In the genomic region with DNA sequence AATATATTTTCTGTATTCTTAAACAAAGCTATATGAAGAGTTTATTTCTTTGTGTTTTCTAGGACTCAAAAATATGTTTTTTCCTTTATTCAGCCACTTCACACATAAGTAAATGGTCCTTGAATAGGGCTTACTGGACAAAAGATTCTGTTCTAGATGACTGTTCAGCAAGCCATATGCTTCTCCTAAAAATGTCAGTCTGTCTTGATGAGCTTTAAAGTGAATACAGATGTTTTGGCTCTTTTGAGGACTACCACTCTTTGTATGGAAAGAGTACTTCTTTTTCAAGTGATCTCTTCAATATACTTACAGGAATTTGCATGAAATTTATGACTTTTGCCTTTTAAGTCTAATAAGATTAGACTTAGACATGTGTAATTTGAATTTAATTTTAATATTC, we compare ENCODE assay signal across 26 cellular contexts. TPM values are rescaled to one million over a fixed set of nuclear protein-coding genes. Genes with fewer than 3 reads are reported as not detected.
A peak's percentile ranks its signal among the peaks of the same experiment; 100 is the strongest.
DNase-seq lines count a peak whose midpoint lies in the region; ATAC-seq, FAIRE-seq and TF ChIP-seq lines count a peak whose summit lies in the region.
"Had no signal": no experiment of that assay in that cellular context is flagged by ENCODE, and none has a peak within 500 bp of the region (broad histone marks: within the 10 kb centered on the region; RNA-seq: fewer than 3 reads in every experiment).

No MANE protein-coding gene starts in this region.

- peaks cover 4% of the 10 kb centered on the region for H3K36me3 Mint-ChIP-seq in IgD-negative memory B cell
- H3K36me3 Mint-ChIP-seq in astrocyte (ENCODE audit: low read depth, unreplicated experiment) = peaks cover 2% of the 10 kb centered on the region
- peaks cover 0 to 33% (median 20%) of the 10 kb centered on the region in 5 donors for H3K36me3 Mint-ChIP-seq in naive thymus-derived CD4-positive, alpha-beta T cell

- FAIRE-seq in A549 (lab: Jason Lieb, UNC) (no peak), astrocyte (lab: Jason Lieb, UNC) (peak; percentile 5)
- FAIRE-seq: GM19239 had no signal

- intact Hi-C loops in naive thymus-derived CD4-positive, alpha-beta T cell (cut with micrococcal nuclease) = loop anchor here in 1 of 2 donors (10.0 kb wide), 1 partner anchor 656 kb away; no protein-coding TSS in a partner anchor

- H3K4me1 ChIP-seq in A549 (peaks cover 15% of the 10 kb centered on the region; the same call in 2 of the 3 replicates), astrocyte (ENCODE audit: insufficient read depth, low read length) (no peaks in the 10 kb centered on the region)
- H3K4me1 ChIP-seq in naive thymus-derived CD4-positive, alpha-beta T cell (ENCODE audit: control insufficient read depth in 2 of 2, insufficient read depth in 2 of 2, low read length in 2 of 2) = peaks cover 4% of the 10 kb centered on the region in 2 donors
- H3K4me1 ChIP-seq: BLaER1 treated with 17β-estradiol and CSF1 and Interleukin-3, amounts not matched to agents 10 nM and 100 nM had no signal

- POLR2A ChIA-PET in A549 (lab: Yijun Ruan, JAX) = no interaction called here
- POLR2A ChIA-PET in naive thymus-derived CD4-positive, alpha-beta T cell (lab: Charles Lee) = interaction anchor here (1.4 kb wide), 1 partner anchor 8 kb away, joined by 3 read pairs; a partner anchor contains a TSS

- no peak overlapping the region for H3K9ac ChIP-seq in astrocyte (ENCODE audit: low read length)
- H3K9ac ChIP-seq: BLaER1 treated with 17β-estradiol and CSF1 and Interleukin-3, amounts not matched to agents 10 nM and 100 nM had no signal

- H4K20me1 ChIP-seq in astrocyte (ENCODE audit: insufficient read depth, low read length) = peaks cover 68% of the 10 kb centered on the region

- CTCF ChIA-PET in A549 (lab: Yijun Ruan, JAX) = no interaction called here
- CTCF ChIA-PET in naive thymus-derived CD4-positive, alpha-beta T cell (lab: Charles Lee) = no interaction called here

- no peaks in the 10 kb centered on the region for H3K9me3 Mint-ChIP-seq in IgD-negative memory B cell
- H3K9me3 Mint-ChIP-seq in astrocyte (ENCODE audit: unreplicated experiment) = no peaks in the 10 kb centered on the region
- peaks cover 0 to 4% (median 0%) of the 10 kb centered on the region in 11 donors for H3K9me3 Mint-ChIP-seq in naive thymus-derived CD4-positive, alpha-beta T cell
- H3K9me3 Mint-ChIP-seq: activated CD4-positive, alpha-beta T cell treated with anti-CD3 and anti-CD28 coated beads, Interleukin-2, amount 10 ng/mL, durations not matched to agents 24 days and 14 days; activated T-cell treated with anti-CD3 and anti-CD28 coated beads, Interleukin-2, amount 50 U/mL, for 4 hours had no signal

- H3K4me1 Mint-ChIP-seq in IgD-negative memory B cell = peaks cover 16 to 33% (median 24%) of the 10 kb centered on the region in 3 donors
- H3K4me1 Mint-ChIP-seq in astrocyte (ENCODE audit: low read depth, unreplicated experiment) = no peaks in the 10 kb centered on the region
- peaks cover 8 to 90% (median 75%) of the 10 kb centered on the region in 7 donors for H3K4me1 Mint-ChIP-seq in naive thymus-derived CD4-positive, alpha-beta T cell

- H3K27ac ChIP-seq in A549 (no peak overlapping the region), astrocyte (ENCODE audit: low read depth, low read length) (no peak overlapping the region)
- H3K27ac ChIP-seq in naive thymus-derived CD4-positive, alpha-beta T cell (ENCODE audit: low read depth, low read length) = no peak overlapping the region
- H3K27ac ChIP-seq: 22Rv1; BLaER1 treated with 17β-estradiol and CSF1 and Interleukin-3, amounts not matched to agents 10 nM and 100 nM; colonic mucosa; esophagus squamous epithelium; heart right ventricle; transverse colon had no signal

- H3K27ac Mint-ChIP-seq in IgD-negative memory B cell (peak overlapping the region in 2 of 3 donors; percentile 27 to 53), astrocyte (ENCODE audit: unreplicated experiment) (no peak overlapping the region)
- H3K27ac Mint-ChIP-seq in naive thymus-derived CD4-positive, alpha-beta T cell = peak overlapping the region in 1 of 9 donors; percentile 13
- H3K27ac Mint-ChIP-seq: activated CD4-positive, alpha-beta T cell treated with anti-CD3 and anti-CD28 coated beads, Interleukin-2, amount 10 ng/mL, durations not matched to agents 24 days and 14 days had no signal

- no peak for TF ChIP-seq EP300 in A549 (IDR thresholded peaks at IDR 0.05)

- no peaks in the 10 kb centered on the region for H3K27me3 Mint-ChIP-seq in IgD-negative memory B cell
- no peaks in the 10 kb centered on the region for H3K27me3 Mint-ChIP-seq in astrocyte (ENCODE audit: low read depth, unreplicated experiment)
- H3K27me3 Mint-ChIP-seq in naive thymus-derived CD4-positive, alpha-beta T cell = no peaks in the 10 kb centered on the region
- H3K27me3 Mint-ChIP-seq: activated CD4-positive, alpha-beta T cell treated with anti-CD3 and anti-CD28 coated beads, Interleukin-2, amount 10 ng/mL, durations not matched to agents 24 days and 14 days had no signal

- no peaks in the 10 kb centered on the region for H3K27me3 ChIP-seq in astrocyte (ENCODE audit: insufficient read depth, low read length)
- H3K27me3 ChIP-seq in naive thymus-derived CD4-positive, alpha-beta T cell (ENCODE audit: control insufficient read depth in 2 of 2, insufficient read depth in 2 of 2, low read length in 2 of 2) = no peaks in the 10 kb centered on the region
- H3K27me3 ChIP-seq: BLaER1 treated with 17β-estradiol and CSF1 and Interleukin-3, amounts not matched to agents 10 nM and 100 nM; colonic mucosa; esophagus squamous epithelium; heart right ventricle; MG63; transverse colon had no signal

- ATAC-seq in A549 = no peak
- ATAC-seq in naive thymus-derived CD4-positive, alpha-beta T cell = no peak
- ATAC-seq: activated T-cell treated with anti-CD3 and anti-CD28 coated beads, Interleukin-2, amount 50 U/mL, for 4 hours; heart right ventricle had no signal

- no peak overlapping the region for H2AFZ ChIP-seq in astrocyte (ENCODE audit: low read depth, low read length)

- H3K79me2 ChIP-seq in astrocyte (ENCODE audit: insufficient read depth, low read length) = peaks cover 94% of the 10 kb centered on the region

- H3K36me3 ChIP-seq in astrocyte (ENCODE audit: insufficient read depth, low read length) = no peaks in the 10 kb centered on the region
- no peaks in the 10 kb centered on the region for H3K36me3 ChIP-seq in naive thymus-derived CD4-positive, alpha-beta T cell (ENCODE audit: control insufficient read depth in 2 of 3, insufficient read depth in 3 of 3, low read length in 3 of 3)
- H3K36me3 ChIP-seq: colonic mucosa, esophagus squamous epithelium, heart right ventricle, MG63, transverse colon had no signal

- no peak for TF ChIP-seq RAD21 in A549 (conservative IDR thresholded peaks at IDR 0.05 in 1 of 2, IDR thresholded peaks at IDR 0.05 in 1 of 2)

- H3K9me3 ChIP-seq in A549 (no peaks in the 10 kb centered on the region), astrocyte (ENCODE audit: insufficient read depth, low read depth, low read length) (no peaks in the 10 kb centered on the region)
- no peaks in the 10 kb centered on the region for H3K9me3 ChIP-seq in naive thymus-derived CD4-positive, alpha-beta T cell (ENCODE audit: control insufficient read depth in 2 of 3, low read length in 3 of 3)
- H3K9me3 ChIP-seq: colonic mucosa, esophagus squamous epithelium, MG63, transverse colon had no signal

- H3K4me2 ChIP-seq in A549 = peak overlapping the region; percentile 48
- H3K4me2 ChIP-seq in astrocyte (ENCODE audit: low read length) = no peak overlapping the region
- H3K4me2 ChIP-seq: BLaER1 treated with 17β-estradiol and CSF1 and Interleukin-3, amounts not matched to agents 10 nM and 100 nM had no signal

- no peak for TF ChIP-seq CTCF in A549 (IDR thresholded peaks at IDR 0.05)
- no peak for TF ChIP-seq CTCF in astrocyte (IDR thresholded peaks at IDR 0.05; ENCODE audit: insufficient read depth, low read depth, low read length)
- TF ChIP-seq CTCF in fibroblast of villous mesenchyme (IDR thresholded peaks at IDR 0.05; ENCODE audit: insufficient read depth, low read depth, low read length) = no peak

- H3K4me3 Mint-ChIP-seq in IgD-negative memory B cell (no peak overlapping the region), astrocyte (ENCODE audit: unreplicated experiment) (no peak overlapping the region)
- peak overlapping the region in 2 of 10 donors; percentile 5 to 27 for H3K4me3 Mint-ChIP-seq in naive thymus-derived CD4-positive, alpha-beta T cell
- H3K4me3 Mint-ChIP-seq: activated CD4-positive, alpha-beta T cell treated with anti-CD3 and anti-CD28 coated beads, Interleukin-2, amount 10 ng/mL, durations not matched to agents 24 days and 14 days; activated T-cell treated with anti-CD3 and anti-CD28 coated beads, Interleukin-2, amount 50 U/mL, for 4 hours had no signal

- DNase-seq in A549 (ENCODE audit: low read depth in 1 of 2, low spot score in 1 of 2) (no peak), astrocyte (ENCODE audit: low read depth) (no peak), fibroblast of villous mesenchyme (ENCODE audit: low read depth) (peak; percentile 34), foreskin melanocyte (no peak), mucosa of gallbladder (ENCODE audit: low spot score) (no peak), C1 segment of cervical spinal cord (lab: John Stamatoyannopoulos, UW) (no peak)
- no peak for DNase-seq in naive thymus-derived CD4-positive, alpha-beta T cell
- DNase-seq: activated CD4-positive, alpha-beta T cell treated with anti-CD3 and anti-CD28 coated beads, Interleukin-2, amount 10 ng/mL, durations not matched to agents 24 days and 14 days; activated naive CD4-positive, alpha-beta T cell; activated T-cell treated with anti-CD3 and anti-CD28 coated beads, Interleukin-2, amount 50 U/mL, for 4 hours; amniotic stem cell; colonic mucosa; DND-41; effector memory CD4-positive, alpha-beta T cell; esophagus squamous epithelium; heart right ventricle; mammary epithelial cell; MG63; NCI-H1436 treated with DMSO at 0.1 percent for 48 hours; NCI-H510A treated with DMSO at 0.1 percent for 48 hours; RPMI8226; transverse colon had no signal

- no peak overlapping the region for H3K4me3 ChIP-seq in A549
- H3K4me3 ChIP-seq in astrocyte (ENCODE audit: insufficient read depth, low read depth, low read length) = no peak overlapping the region
- no peak overlapping the region for H3K4me3 ChIP-seq in fibroblast of villous mesenchyme (ENCODE audit: low read depth, low read length)
- H3K4me3 ChIP-seq in naive thymus-derived CD4-positive, alpha-beta T cell (ENCODE audit: low read length) = no peak overlapping the region
- H3K4me3 ChIP-seq: BLaER1 treated with 17β-estradiol and CSF1 and Interleukin-3, amounts not matched to agents 10 nM and 100 nM; colonic mucosa; esophagus squamous epithelium; heart right ventricle; MG63; transverse colon had no signal

- no peak for TF ChIP-seq POLR2A in A549 (IDR thresholded peaks at IDR 0.05; ENCODE audit: low read length)

RNA-seq across cellular contexts. Expression of a gene that starts 8.4 kb away (rescaled TPM):
- 211 and 260 TPM in 2 replicates for polyA plus RNA-seq in A549 (2011; rRNA removed)
- polyA plus RNA-seq in A549 (2012; cell fraction: cytosol; rRNA removed) = 68.5 and 89.7 TPM in 2 replicates
- polyA plus RNA-seq in A549 (2012; cell fraction: nucleus; rRNA removed) = 33.4 and 35.9 TPM in 2 replicates
- polyA plus RNA-seq in A549 (2017; fragmentation: RNase III; extraction: RNeasy Plus Mini Kit Qiagen cat#74134 plus additional on column Dnase treatment) = 161 to 167 TPM (median 163 TPM) in 3 replicates
- 40.3 and 52.9 TPM in 2 replicates for polyA minus RNA-seq in A549 (2011; rRNA and poly(A)+ RNA removed)
- 77.0 TPM for polyA plus RNA-seq in IgD-negative memory B cell
- 82.2 and 92.4 TPM in 2 replicates for total RNA-seq in astrocyte
- 64.3 and 80.2 TPM in 2 replicates for total RNA-seq in fibroblast of villous mesenchyme
- 10 to 100 TPM; 23.4 to 54.8 (median 35.6) TPM for total RNA-seq in naive thymus-derived CD4-positive, alpha-beta T cell
- polyA plus RNA-seq in naive thymus-derived CD4-positive, alpha-beta T cell = 100 to 1,000 TPM; 100 to 117 TPM
- total RNA-seq in mucosa of gallbladder = 60.7 TPM
